Comparison of ENCODE assay signal across 33 cellular contexts in the genomic region with DNA sequence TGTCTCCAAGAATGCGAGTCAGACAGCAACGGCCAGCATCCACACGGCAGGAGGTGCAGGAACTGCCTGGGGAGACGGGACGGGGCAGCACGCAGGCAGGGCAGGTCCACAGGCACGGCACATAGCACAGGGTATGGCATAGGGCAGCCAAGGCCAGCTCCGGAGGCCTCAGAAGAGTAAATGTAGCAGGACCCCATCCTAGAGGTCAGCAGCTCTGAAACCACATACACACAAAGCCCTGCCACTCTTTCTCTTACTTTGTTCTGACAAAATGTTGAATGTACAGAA. TPM values are rescaled to one million over a fixed set of nuclear protein-coding genes. Genes with fewer than 3 reads are reported as not detected.
"Had no signal": no experiment of that assay in that cellular context is flagged by ENCODE, and none has a peak within 500 bp of the region (broad histone marks: within the 10 kb centered on the region; RNA-seq: fewer than 3 reads in every experiment).

No MANE protein-coding gene starts in this region.

- H3K9me3 Mint-ChIP-seq: activated CD4-positive, alpha-beta memory T cell treated with anti-CD3 and anti-CD28 coated beads, Interleukin-2, amount 10 ng/mL, durations not matched to agents 7 days and 5 days; activated CD4-positive, alpha-beta T cell treated with anti-CD3 and anti-CD28 coated beads, Interleukin-2, amount 10 ng/mL, durations not matched to agents 7 days and 5 days; activated T-cell treated with anti-CD3 and anti-CD28 coated beads, Interleukin-2, amount 50 U/mL, for 24 hours; activated T-cell treated with anti-CD3 and anti-CD28 coated beads, Interleukin-2, amount 50 U/mL, for 72 hours; central memory CD8-positive, alpha-beta T cell; dendritic cell treated with granulocyte-macrophage colony-stimulating factor and Interleukin-4, amounts not matched to agents 40 ng/mL and 50 ng/mL, for 4 days; endodermal cell had no signal

- ATAC-seq: activated T-cell treated with anti-CD3 and anti-CD28 coated beads, Interleukin-2, amount 50 U/mL, for 72 hours; foreskin keratinocyte; gastrocnemius medialis had no signal

- H3K4me3 ChIP-seq: dorsolateral prefrontal cortex, esophagus muscularis mucosa, gastrocnemius medialis had no signal

- H3K9me3 ChIP-seq: esophagus muscularis mucosa, gastrocnemius medialis had no signal

- H3K4me3 Mint-ChIP-seq: activated CD4-positive, alpha-beta memory T cell treated with anti-CD3 and anti-CD28 coated beads, Interleukin-2, amount 10 ng/mL, durations not matched to agents 7 days and 5 days; activated CD4-positive, alpha-beta T cell treated with anti-CD3 and anti-CD28 coated beads, Interleukin-2, amount 10 ng/mL, durations not matched to agents 7 days and 5 days; activated naive CD8-positive, alpha-beta T cell; activated T-cell treated with anti-CD3 and anti-CD28 coated beads, Interleukin-2, amount 50 U/mL, for 24 hours; activated T-cell treated with anti-CD3 and anti-CD28 coated beads, Interleukin-2, amount 50 U/mL, for 72 hours; central memory CD8-positive, alpha-beta T cell; dendritic cell treated with granulocyte-macrophage colony-stimulating factor and Interleukin-4, amounts not matched to agents 40 ng/mL and 50 ng/mL, for 4 days; endodermal cell had no signal

- H3K4me1 Mint-ChIP-seq: activated CD4-positive, alpha-beta memory T cell treated with anti-CD3 and anti-CD28 coated beads, Interleukin-2, amount 10 ng/mL, durations not matched to agents 7 days and 5 days; activated CD4-positive, alpha-beta T cell treated with anti-CD3 and anti-CD28 coated beads, Interleukin-2, amount 10 ng/mL, durations not matched to agents 7 days and 5 days; endodermal cell had no signal

- H3K27me3 Mint-ChIP-seq: activated CD4-positive, alpha-beta memory T cell treated with anti-CD3 and anti-CD28 coated beads, Interleukin-2, amount 10 ng/mL, durations not matched to agents 7 days and 5 days; activated CD4-positive, alpha-beta T cell treated with anti-CD3 and anti-CD28 coated beads, Interleukin-2, amount 10 ng/mL, durations not matched to agents 7 days and 5 days; activated naive CD8-positive, alpha-beta T cell; activated T-cell treated with anti-CD3 and anti-CD28 coated beads, Interleukin-2, amount 50 U/mL, for 24 hours; central memory CD8-positive, alpha-beta T cell; dendritic cell treated with granulocyte-macrophage colony-stimulating factor and Interleukin-4, amounts not matched to agents 40 ng/mL and 50 ng/mL, for 4 days had no signal

- H3K27me3 ChIP-seq: brain microvascular endothelial cell, dorsolateral prefrontal cortex, esophagus muscularis mucosa, foreskin keratinocyte, gastrocnemius medialis had no signal

- DNase-seq: activated CD4-positive, alpha-beta memory T cell treated with anti-CD3 and anti-CD28 coated beads, Interleukin-2, amount 10 ng/mL, durations not matched to agents 7 days and 5 days; activated CD4-positive, alpha-beta T cell treated with anti-CD3 and anti-CD28 coated beads for 4 hours; activated CD4-positive, alpha-beta T cell treated with anti-CD3 and anti-CD28 coated beads, Interleukin-2, amount 10 ng/mL, durations not matched to agents 7 days and 5 days; activated CD4-positive, alpha-beta T cell treated with anti-CD3 and anti-CD28 coated beads, Interleukin-2, amount 50 U/mL, for 4 hours; activated CD4-positive, CD25-positive, alpha-beta regulatory T cell; activated CD4-positive, CD25-positive, alpha-beta regulatory T cell treated with anti-CD3 and anti-CD28 coated beads, Interleukin-2, amount 50 U/mL, for 72 hours; activated CD8-positive, alpha-beta memory T cell treated with anti-CD3 and anti-CD28 coated beads, Interleukin-2, amount 50 U/mL, for 48 hours; activated gamma-delta T cell; activated naive CD4-positive, alpha-beta T cell treated with anti-CD3 and anti-CD28 coated beads, Interleukin-2, amount 50 U/mL, for 16 hours; activated naive CD4-positive, alpha-beta T cell treated with Interleukin-2 at 50 U/mL for 16 hours; activated T-cell treated with anti-CD3 and anti-CD28 coated beads for 4 hours; activated T-cell treated with anti-CD3 and anti-CD28 coated beads, Interleukin-2, amount 50 U/mL, for 24 hours; activated T-cell treated with anti-CD3 and anti-CD28 coated beads, Interleukin-2, amount 50 U/mL, for 72 hours; amniotic stem cell; anterior cingulate cortex; brain microvascular endothelial cell; dorsolateral prefrontal cortex; effector memory CD4-positive, alpha-beta T cell; foreskin keratinocyte; gastrocnemius medialis; glutamatergic neuron; T-helper 2 cell had no signal

- H3K27ac ChIP-seq: brain microvascular endothelial cell, dorsolateral prefrontal cortex, esophagus muscularis mucosa, foreskin keratinocyte, gastrocnemius medialis had no signal

- H3K4me1 ChIP-seq: foreskin keratinocyte had no signal

- H3K27ac Mint-ChIP-seq: activated CD4-positive, alpha-beta memory T cell treated with anti-CD3 and anti-CD28 coated beads, Interleukin-2, amount 10 ng/mL, durations not matched to agents 7 days and 5 days; activated CD4-positive, alpha-beta T cell treated with anti-CD3 and anti-CD28 coated beads, Interleukin-2, amount 10 ng/mL, durations not matched to agents 7 days and 5 days; activated naive CD8-positive, alpha-beta T cell; activated T-cell treated with anti-CD3 and anti-CD28 coated beads, Interleukin-2, amount 50 U/mL, for 24 hours; activated T-cell treated with anti-CD3 and anti-CD28 coated beads, Interleukin-2, amount 50 U/mL, for 72 hours; dendritic cell treated with granulocyte-macrophage colony-stimulating factor and Interleukin-4, amounts not matched to agents 40 ng/mL and 50 ng/mL, for 4 days; endodermal cell had no signal

RNA-seq across cellular contexts. Expression of a gene that starts 54.1 kb away (rescaled TPM):
- total RNA-seq: activated CD4-positive, alpha-beta memory T cell treated with anti-CD3 and anti-CD28 coated beads, Interleukin-2, amount 10 ng/mL, durations not matched to agents 7 days and 5 days; activated CD4-positive, alpha-beta T cell treated with anti-CD3 and anti-CD28 coated beads, Interleukin-2, amount 10 ng/mL, durations not matched to agents 7 days and 5 days; activated T-cell treated with anti-CD3 and anti-CD28 coated beads, Interleukin-2, amount 50 U/mL, for 72 hours; astrocyte; bronchial epithelial cell; cardiac septum; epithelial cell of proximal tubule; esophagus muscularis mucosa; foreskin keratinocyte; gastrocnemius medialis; T-helper 1 cell treated with Interleukin-12 subunit alpha and Interleukin-12 subunit beta and Interleukin-4 antibody, amounts not matched to agents 30 ng/mL and 1 ng/mL, for 36 hours had no signal
- polyA plus RNA-seq: adipose tissue, foreskin keratinocyte had no signal
